Comparison of ENCODE assay signal across 21 cellular contexts in genomic region chr9:136888454-136888853, GRCh38. TPM values are rescaled to one million over a fixed set of nuclear protein-coding genes. Genes with fewer than 3 reads are reported as not detected.
DNase-seq lines count a peak whose midpoint lies in the region; ATAC-seq and TF ChIP-seq lines count a peak whose summit lies in the region.
"Had no signal": no experiment of that assay in that cellular context is flagged by ENCODE, and none has a peak within 500 bp of the region (broad histone marks: within the 10 kb centered on the region; RNA-seq: fewer than 3 reads in every experiment).

No MANE protein-coding gene starts in this region.

- H3K27me3 ChIP-seq in CD4-positive, alpha-beta memory T cell (ENCODE audit: insufficient read depth, low read length): no peaks in the 10 kb centered on the region
- no peaks in the 10 kb centered on the region for H3K27me3 ChIP-seq in MM.1S (replicated peaks; ENCODE audit: insufficient read depth, low read length)
- H3K27me3 ChIP-seq: body of pancreas, esophagus muscularis mucosa, gastrocnemius medialis, transverse colon had no signal

- H3K27ac Mint-ChIP-seq in activated CD8-positive, alpha-beta T cell treated with anti-CD3 and anti-CD28 coated beads for 36 hours: peak overlapping the region; percentile 20
- H3K27ac Mint-ChIP-seq in activated CD8-positive, alpha-beta T cell treated with anti-CD3 and anti-CD28 coated beads, Interleukin-2, amount 10 ng/mL, durations not matched to agents 7 days and 5 days: no peak overlapping the region
- H3K27ac Mint-ChIP-seq in CD4-positive, alpha-beta memory T cell: peak overlapping the region in 4 of 7 donors; percentile 13 to 93 (median 66)
- H3K27ac Mint-ChIP-seq in nephron: no peak overlapping the region
- H3K27ac Mint-ChIP-seq: activated CD4-positive, alpha-beta memory T cell treated with anti-CD3 and anti-CD28 coated beads, Interleukin-2, amount 10 ng/mL, durations not matched to agents 7 days and 5 days; WTC11 had no signal

- H3K9me3 ChIP-seq in CD4-positive, alpha-beta memory T cell (ENCODE audit: control insufficient read depth in 1 of 2, low read length in 2 of 2): no peaks in the 10 kb centered on the region
- no peaks in the 10 kb centered on the region for H3K9me3 ChIP-seq in MM.1S (replicated peaks; ENCODE audit: insufficient read depth, low read length)
- H3K9me3 ChIP-seq: body of pancreas, esophagus muscularis mucosa, gastrocnemius medialis, transverse colon had no signal

- intact Hi-C loops in activated CD8-positive, alpha-beta T cell treated with anti-CD3 and anti-CD28 coated beads for 36 hours (cut with micrococcal nuclease): no loop called here
- intact Hi-C loops in CD4-positive, alpha-beta memory T cell (cut with micrococcal nuclease): loop anchor here (5.0 kb wide), 1 partner anchor 96 kb away; the partner anchor contains the start of gene TMEM141

- no peaks in the 10 kb centered on the region for H3K9me3 Mint-ChIP-seq in activated CD8-positive, alpha-beta T cell treated with anti-CD3 and anti-CD28 coated beads for 36 hours
- no peaks in the 10 kb centered on the region for H3K9me3 Mint-ChIP-seq in activated CD8-positive, alpha-beta T cell treated with anti-CD3 and anti-CD28 coated beads, Interleukin-2, amount 10 ng/mL, durations not matched to agents 7 days and 5 days (ENCODE audit: insufficient read depth)
- H3K9me3 Mint-ChIP-seq in CD4-positive, alpha-beta memory T cell: no peaks in the 10 kb centered on the region
- H3K9me3 Mint-ChIP-seq in nephron: no peaks in the 10 kb centered on the region
- H3K9me3 Mint-ChIP-seq: activated CD4-positive, alpha-beta memory T cell treated with anti-CD3 and anti-CD28 coated beads, Interleukin-2, amount 10 ng/mL, durations not matched to agents 7 days and 5 days; effector memory CD8-positive, alpha-beta T cell; WTC11 had no signal

- no peak overlapping the region for H2AFZ ChIP-seq in MM.1S (ENCODE audit: low read length)

- peaks cover 10% of the 10 kb centered on the region; the same call in 1 of the 2 replicates for H3F3A ChIP-seq in MM.1S (ENCODE audit: insufficient read depth, low read length)

- H3K27me3 Mint-ChIP-seq in activated CD8-positive, alpha-beta T cell treated with anti-CD3 and anti-CD28 coated beads for 36 hours: no peaks in the 10 kb centered on the region
- no peaks in the 10 kb centered on the region for H3K27me3 Mint-ChIP-seq in activated CD8-positive, alpha-beta T cell treated with anti-CD3 and anti-CD28 coated beads, Interleukin-2, amount 10 ng/mL, durations not matched to agents 7 days and 5 days (ENCODE audit: low read depth)
- H3K27me3 Mint-ChIP-seq in CD4-positive, alpha-beta memory T cell: no peaks in the 10 kb centered on the region
- no peaks in the 10 kb centered on the region for H3K27me3 Mint-ChIP-seq in nephron (ENCODE audit: low read depth)
- H3K27me3 Mint-ChIP-seq: activated CD4-positive, alpha-beta memory T cell treated with anti-CD3 and anti-CD28 coated beads, Interleukin-2, amount 10 ng/mL, durations not matched to agents 7 days and 5 days; effector memory CD8-positive, alpha-beta T cell had no signal

- H3K4me1 Mint-ChIP-seq in activated CD8-positive, alpha-beta T cell treated with anti-CD3 and anti-CD28 coated beads for 36 hours (ENCODE audit: low read depth): peaks cover 42% of the 10 kb centered on the region
- H3K4me1 Mint-ChIP-seq in activated CD8-positive, alpha-beta T cell treated with anti-CD3 and anti-CD28 coated beads, Interleukin-2, amount 10 ng/mL, durations not matched to agents 7 days and 5 days (ENCODE audit: low read depth): peaks cover 29% of the 10 kb centered on the region
- H3K4me1 Mint-ChIP-seq in CD4-positive, alpha-beta memory T cell: peaks cover 16 to 48% (median 17%) of the 10 kb centered on the region in 4 donors
- H3K4me1 Mint-ChIP-seq in nephron: peaks cover 8% of the 10 kb centered on the region

- no peak for DNase-seq in activated CD8-positive, alpha-beta T cell treated with anti-CD3 and anti-CD28 coated beads for 36 hours
- DNase-seq in activated CD8-positive, alpha-beta T cell treated with anti-CD3 and anti-CD28 coated beads, Interleukin-2, amount 10 ng/mL, durations not matched to agents 7 days and 5 days: no peak
- DNase-seq in CD4-positive, alpha-beta memory T cell: no peak
- DNase-seq in RWPE1 (ENCODE audit: low spot score) (no peak), inferior parietal cortex (ENCODE audit: extremely low spot score) (no peak), MM.1S (no peak)
- DNase-seq: activated CD4-positive, alpha-beta memory T cell treated with anti-CD3 and anti-CD28 coated beads, Interleukin-2, amount 10 ng/mL, durations not matched to agents 7 days and 5 days; body of pancreas; C1 segment of cervical spinal cord; effector memory CD8-positive, alpha-beta T cell; gastrocnemius medialis; NCI-H1417; NCI-H510A; stimulated activated CD4-positive, alpha-beta T cell treated with anti-CD3 and anti-CD28 coated beads, Interleukin-2, amount 100 ng/mL, for 48 hours; stimulated activated naive CD8-positive, alpha-beta T cell treated with anti-CD3 and anti-CD28 coated beads, Interleukin-15, Interleukin-2, amounts not matched to agents 100 U/mL and 50 U/mL, for 24 hours; transverse colon had no signal

- peaks cover 31% of the 10 kb centered on the region for H3K4me1 ChIP-seq in CD4-positive, alpha-beta memory T cell (ENCODE audit: insufficient read depth, low read length)
- peaks cover 6% of the 10 kb centered on the region for H3K4me1 ChIP-seq in MM.1S (ENCODE audit: low read length)

- peaks cover 84% of the 10 kb centered on the region for H3K79me2 ChIP-seq in MM.1S (ENCODE audit: low read length)

- CTCF ChIA-PET in activated CD8-positive, alpha-beta T cell treated with anti-CD3 and anti-CD28 coated beads for 36 hours (lab: Charles Lee): interaction anchor here (0.6 to 0.8 kb wide), 2 partner anchors 46 to 86 kb away, joined by 3 read pairs; partner anchors contain the start of gene AJM1
- CTCF ChIA-PET in activated CD8-positive, alpha-beta T cell treated with anti-CD3 and anti-CD28 coated beads, Interleukin-2, amount 10 ng/mL, durations not matched to agents 7 days and 5 days (lab: Charles Lee): interaction anchor here (0.5 to 2.0 kb wide), 7 partner anchors 13 to 232 kb away, joined by 3 to 5 read pairs (median 4); partner anchors contain the start of gene AJM1
- CTCF ChIA-PET in CD4-positive, alpha-beta memory T cell (lab: Charles Lee; ENCODE audit: partially characterized antibody): interaction anchor here (1.1 to 3.5 kb wide), 2 partner anchors 45 to 147 kb away, joined by 4 to 20 read pairs; partner anchors contain the start of gene AJM1
- CTCF ChIA-PET in RWPE1 (lab: Yijun Ruan, JAX): no interaction called here

- POLR2A ChIA-PET in activated CD8-positive, alpha-beta T cell treated with anti-CD3 and anti-CD28 coated beads for 36 hours (lab: Charles Lee): interaction anchor here (1.2 to 6.6 kb wide), 4 partner anchors 8 to 44 kb away, joined by 3 to 49 read pairs (median 6); no protein-coding TSS in a partner anchor
- POLR2A ChIA-PET in activated CD8-positive, alpha-beta T cell treated with anti-CD3 and anti-CD28 coated beads, Interleukin-2, amount 10 ng/mL, durations not matched to agents 7 days and 5 days (lab: Charles Lee): interaction anchor here (1.0 to 3.4 kb wide), 3 partner anchors 14 to 80 kb away, joined by 3 to 28 read pairs (median 3); partner anchors contain the start of gene RABL6
- POLR2A ChIA-PET in CD4-positive, alpha-beta memory T cell (lab: Charles Lee; ENCODE audit: partially characterized antibody): no interaction called here
- POLR2A ChIA-PET in RWPE1 (lab: Yijun Ruan, JAX; ENCODE audit: low non-redundant PET): interaction anchor here (0.6 kb wide), 1 partner anchor 21 kb away, joined by 3 read pairs; no protein-coding TSS in a partner anchor

- no peak for TF ChIP-seq CTCF in activated CD8-positive, alpha-beta T cell treated with anti-CD3 and anti-CD28 coated beads for 36 hours (IDR thresholded peaks at IDR 0.05)
- TF ChIP-seq CTCF in RWPE1 (conservative IDR thresholded peaks at IDR 0.05; ENCODE audit: low read depth) (no peak), nephron (IDR thresholded peaks at IDR 0.05; ENCODE audit: unreplicated experiment in 3 of 3) (no peak), MM.1S (IDR thresholded peaks at IDR 0.05; ENCODE audit: low read length) (no peak)

- H3K4me3 Mint-ChIP-seq in activated CD8-positive, alpha-beta T cell treated with anti-CD3 and anti-CD28 coated beads for 36 hours: peak overlapping the region; percentile 89
- no peak overlapping the region for H3K4me3 Mint-ChIP-seq in activated CD8-positive, alpha-beta T cell treated with anti-CD3 and anti-CD28 coated beads, Interleukin-2, amount 10 ng/mL, durations not matched to agents 7 days and 5 days
- H3K4me3 Mint-ChIP-seq in CD4-positive, alpha-beta memory T cell: no peak overlapping the region
- H3K4me3 Mint-ChIP-seq in nephron: peak overlapping the region in 2 of 3 experiments; percentile 8 to 9

- no peak overlapping the region for H3K4me3 ChIP-seq in CD4-positive, alpha-beta memory T cell (ENCODE audit: low read length in 2 of 2)
- H3K4me3 ChIP-seq in MM.1S (ENCODE audit: low read length): no peak overlapping the region
- H3K4me3 ChIP-seq: body of pancreas, esophagus muscularis mucosa, gastrocnemius medialis, lung, transverse colon had no signal

- no peak overlapping the region for H3K27ac ChIP-seq in CD4-positive, alpha-beta memory T cell (ENCODE audit: low read depth, low read length)
- peak overlapping the region; percentile 85 for H3K27ac ChIP-seq in RWPE1
- H3K27ac ChIP-seq in MM.1S (ENCODE audit: low read length): no peak overlapping the region
- H3K27ac ChIP-seq: body of pancreas, esophagus muscularis mucosa, transverse colon had no signal

- peaks cover 7% of the 10 kb centered on the region for H3K36me3 ChIP-seq in CD4-positive, alpha-beta memory T cell (ENCODE audit: insufficient read depth, low read length)
- H3K36me3 ChIP-seq in MM.1S (replicated peaks; ENCODE audit: insufficient read depth, low read length): no peaks in the 10 kb centered on the region
- H3K36me3 ChIP-seq: transverse colon had no signal

- H3K9ac ChIP-seq in MM.1S (ENCODE audit: low read length): no peak overlapping the region

- no peak overlapping the region for H3K4me2 ChIP-seq in MM.1S (ENCODE audit: low read depth, low read length)

- H3K9me2 ChIP-seq in MM.1S (replicated peaks; ENCODE audit: insufficient read depth, low read length): no peaks in the 10 kb centered on the region

- H3K36me3 Mint-ChIP-seq in activated CD8-positive, alpha-beta T cell treated with anti-CD3 and anti-CD28 coated beads for 36 hours (ENCODE audit: low read depth): peaks cover 29% of the 10 kb centered on the region
- H3K36me3 Mint-ChIP-seq in activated CD8-positive, alpha-beta T cell treated with anti-CD3 and anti-CD28 coated beads, Interleukin-2, amount 10 ng/mL, durations not matched to agents 7 days and 5 days (ENCODE audit: low read depth): peaks cover 34% of the 10 kb centered on the region
- peaks cover 0 to 9% of the 10 kb centered on the region in 2 donors for H3K36me3 Mint-ChIP-seq in CD4-positive, alpha-beta memory T cell
- H3K36me3 Mint-ChIP-seq in nephron (ENCODE audit: low read depth): no peaks in the 10 kb centered on the region

- H4K20me1 ChIP-seq in MM.1S (ENCODE audit: insufficient read depth, low read length): peaks cover 4% of the 10 kb centered on the region

- no peak for ATAC-seq in activated CD8-positive, alpha-beta T cell treated with anti-CD3 and anti-CD28 coated beads for 36 hours
- ATAC-seq in activated CD8-positive, alpha-beta T cell treated with anti-CD3 and anti-CD28 coated beads, Interleukin-2, amount 10 ng/mL, durations not matched to agents 7 days and 5 days: no peak
- no peak for ATAC-seq in GM21723 (IDR thresholded peaks at IDR 0.05; ENCODE audit: unreplicated experiment)
- ATAC-seq: body of pancreas; effector memory CD8-positive, alpha-beta T cell; gastrocnemius medialis; stimulated activated naive CD8-positive, alpha-beta T cell treated with anti-CD3 and anti-CD28 coated beads, Interleukin-15, Interleukin-2, amounts not matched to agents 100 U/mL and 50 U/mL, for 24 hours; WTC11 had no signal

RNA-seq across cellular contexts. Expression of gene TRAF2, which starts 2.1 kb away (rescaled TPM):
- 10 to 100 TPM; 34.8 to 40.5 TPM for total RNA-seq in activated CD8-positive, alpha-beta T cell treated with anti-CD3 and anti-CD28 coated beads for 36 hours
- 10 to 100 TPM; 48.5 to 57.2 TPM for total RNA-seq in activated CD8-positive, alpha-beta T cell treated with anti-CD3 and anti-CD28 coated beads, Interleukin-2, amount 10 ng/mL, durations not matched to agents 7 days and 5 days
- total RNA-seq in CD4-positive, alpha-beta memory T cell: 10 to 100 TPM; 40.2 to 43.2 TPM
- polyA plus RNA-seq in CD4-positive, alpha-beta memory T cell: 10 to 100 TPM; 11.1 to 25.2 TPM

RNA-seq across cellular contexts. Expression of gene EDF1, which starts 22.3 kb away (rescaled TPM):
- total RNA-seq in activated CD8-positive, alpha-beta T cell treated with anti-CD3 and anti-CD28 coated beads for 36 hours: 100 to 1,000 TPM; 254 to 270 TPM
- 100 to 1,000 TPM; 279 to 310 TPM for total RNA-seq in activated CD8-positive, alpha-beta T cell treated with anti-CD3 and anti-CD28 coated beads, Interleukin-2, amount 10 ng/mL, durations not matched to agents 7 days and 5 days
- 100 to 1,000 TPM; 284 to 298 TPM for total RNA-seq in CD4-positive, alpha-beta memory T cell
- polyA plus RNA-seq in CD4-positive, alpha-beta memory T cell: 100 to 1,000 TPM; 273 to 357 TPM

RNA-seq across cellular contexts. Expression of gene MAMDC4, which starts 36.3 kb away (rescaled TPM):
- 10 to 100 TPM; 18.5 to 19.1 TPM for total RNA-seq in activated CD8-positive, alpha-beta T cell treated with anti-CD3 and anti-CD28 coated beads for 36 hours
- 10 to 100 TPM; 14.7 to 15.8 TPM for total RNA-seq in activated CD8-positive, alpha-beta T cell treated with anti-CD3 and anti-CD28 coated beads, Interleukin-2, amount 10 ng/mL, durations not matched to agents 7 days and 5 days
- total RNA-seq in CD4-positive, alpha-beta memory T cell: 10 to 100 TPM in 1 of 2 experiments, 1 to 10 TPM in 1; 9.3 to 11.7 TPM
- not detected for polyA plus RNA-seq in CD4-positive, alpha-beta memory T cell

RNA-seq across cellular contexts. Expression of gene PHPT1, which starts 39.2 kb away (rescaled TPM):
- 100 to 1,000 TPM; 123 to 124 TPM for total RNA-seq in activated CD8-positive, alpha-beta T cell treated with anti-CD3 and anti-CD28 coated beads for 36 hours
- total RNA-seq in activated CD8-positive, alpha-beta T cell treated with anti-CD3 and anti-CD28 coated beads, Interleukin-2, amount 10 ng/mL, durations not matched to agents 7 days and 5 days: 100 to 1,000 TPM; 108 to 119 TPM
- total RNA-seq in CD4-positive, alpha-beta memory T cell: 10 to 100 TPM; 41.3 to 42.6 TPM
- polyA plus RNA-seq in CD4-positive, alpha-beta memory T cell: 10 to 100 TPM; 88.4 to 94.0 TPM

RNA-seq across cellular contexts. Expression of gene AJM1, which starts 46.2 kb away (rescaled TPM):
- 1 to 10 TPM; 5.8 to 6.4 TPM for total RNA-seq in activated CD8-positive, alpha-beta T cell treated with anti-CD3 and anti-CD28 coated beads for 36 hours
- total RNA-seq in activated CD8-positive, alpha-beta T cell treated with anti-CD3 and anti-CD28 coated beads, Interleukin-2, amount 10 ng/mL, durations not matched to agents 7 days and 5 days: 1 to 10 TPM; 5.3 to 5.6 TPM
- 1 to 10 TPM; 2.4 to 2.8 TPM for total RNA-seq in CD4-positive, alpha-beta memory T cell
- under 1 TPM in 1 of 2 donors, not detected in 1; 0.05 TPM for polyA plus RNA-seq in CD4-positive, alpha-beta memory T cell

Comparison
In these comparisons a context has a peak if more than half of its experiments do, and no peak if none do; other contexts are left out.
1. H3K27ac Mint-ChIP-seq: peak in activated CD8-positive, alpha-beta T cell treated with anti-CD3 and anti-CD28 coated beads for 36 hours (single experiment) and CD4-positive, alpha-beta memory T cell (4 of 7); none in activated CD8-positive, alpha-beta T cell treated with anti-CD3 and anti-CD28 coated beads, Interleukin-2, amount 10 ng/mL, durations not matched to agents 7 days and 5 days (single experiment) and nephron (0 of 3).
2. H3K4me3 Mint-ChIP-seq: peak in activated CD8-positive, alpha-beta T cell treated with anti-CD3 and anti-CD28 coated beads for 36 hours (single experiment) and nephron (2 of 3); none in activated CD8-positive, alpha-beta T cell treated with anti-CD3 and anti-CD28 coated beads, Interleukin-2, amount 10 ng/mL, durations not matched to agents 7 days and 5 days (single experiment) and CD4-positive, alpha-beta memory T cell (0 of 8).